15 cellular contexts compared by ENCODE assay signal in genomic region chr1:84851839-84852238, GRCh38. TPM values are rescaled to one million over a fixed set of nuclear protein-coding genes. Genes with fewer than 3 reads are reported as not detected.
A peak's percentile ranks its signal among the peaks of the same experiment; 100 is the strongest.
DNase-seq lines count a peak whose midpoint lies in the region; ATAC-seq, FAIRE-seq and TF ChIP-seq lines count a peak whose summit lies in the region.
"Had no signal": no experiment of that assay in that cellular context is flagged by ENCODE, and none has a peak within 500 bp of the region (broad histone marks: within the 10 kb centered on the region; RNA-seq: fewer than 3 reads in every experiment).

No MANE protein-coding gene starts in this region.

- CTCF ChIA-PET in AG04449 (lab: Yijun Ruan, JAX): interaction anchor here (1.4 to 2.3 kb wide), 3 partner anchors 9 to 83 kb away, joined by 3 to 6 read pairs (median 5); no protein-coding TSS in a partner anchor

- intact Hi-C loops in prostate gland (cut with DNase I) (no loop called here), testis (cut with DNase I; ENCODE audit: low total_unique reads) (no loop called here)

- peak overlapping the region; percentile 57 for H2AFZ ChIP-seq in astrocyte (ENCODE audit: low read depth, low read length)

- H3K9me3 ChIP-seq in astrocyte (ENCODE audit: insufficient read depth, low read depth, low read length) (no peaks in the 10 kb centered on the region), prostate gland (no peaks in the 10 kb centered on the region), testis (no peaks in the 10 kb centered on the region)
- H3K9me3 ChIP-seq: BLaER1 had no signal

- no peaks in the 10 kb centered on the region for H4K20me1 ChIP-seq in astrocyte (ENCODE audit: insufficient read depth, low read length)
- H4K20me1 ChIP-seq: BLaER1 had no signal

- TF ChIP-seq POLR2A in prostate gland (IDR thresholded peaks at IDR 0.05): no peak
- no peak for TF ChIP-seq POLR2A in testis (IDR thresholded peaks at IDR 0.05)

- no peak for TF ChIP-seq CTCF in AG04449 (IDR thresholded peaks at IDR 0.05; ENCODE audit: insufficient read depth, low read length, missing control alignments)
- no peak for TF ChIP-seq CTCF in astrocyte (IDR thresholded peaks at IDR 0.05; ENCODE audit: insufficient read depth, low read depth, low read length)
- TF ChIP-seq CTCF in prostate gland (IDR thresholded peaks at IDR 0.05): no peak
- no peak for TF ChIP-seq CTCF in testis (IDR thresholded peaks at IDR 0.05)

- H3K27ac ChIP-seq in astrocyte (ENCODE audit: low read depth, low read length) (peak overlapping the region; percentile 66), prostate gland (no peak overlapping the region), testis (no peak overlapping the region)
- H3K27ac ChIP-seq: BLaER1 had no signal

- H3K4me1 ChIP-seq in astrocyte (ENCODE audit: insufficient read depth, low read length): peaks cover 26% of the 10 kb centered on the region
- peaks cover 8% of the 10 kb centered on the region for H3K4me1 ChIP-seq in prostate gland (replicated peaks)
- peaks cover 15% of the 10 kb centered on the region for H3K4me1 ChIP-seq in testis

- H3K4me3 ChIP-seq in AG04449 (ENCODE audit: low read depth, low read length) (no peak overlapping the region), astrocyte (ENCODE audit: insufficient read depth, low read depth, low read length) (no peak overlapping the region), prostate gland (no peak overlapping the region), testis (no peak overlapping the region)
- H3K4me3 ChIP-seq: BLaER1 had no signal

- DNase-seq in AG04449 (ENCODE audit: low read depth, low spot score) (peak; percentile 68), HPDE6-E6E7 (ENCODE audit: extremely low spot score) (peak; percentile 70), astrocyte (ENCODE audit: low read depth) (peak; percentile 86), iris pigment epithelial cell (ENCODE audit: low read depth) (peak; percentile 89), prostate gland (ENCODE audit: low spot score) (no peak), testis (no peak)
- DNase-seq in activated T-cell treated with anti-CD3 and anti-CD28 coated beads, Interleukin-2, amount 50 U/mL, for 72 hours: no peak
- DNase-seq: activated CD4-positive, alpha-beta T cell treated with anti-CD3 and anti-CD28 coated beads, Interleukin-2, amount 50 U/mL, for 48 hours; activated naive CD4-positive, alpha-beta T cell treated with anti-CD3 and anti-CD28 coated beads, Interleukin-2, amount 50 U/mL, for 16 hours; NCI-H1092 treated with DMSO at 0.1 percent for 48 hours; T-cell had no signal

- peaks cover 12% of the 10 kb centered on the region for H3K9me3 Mint-ChIP-seq in astrocyte (ENCODE audit: unreplicated experiment)
- H3K9me3 Mint-ChIP-seq in activated T-cell treated with anti-CD3 and anti-CD28 coated beads, Interleukin-2, amount 50 U/mL, for 72 hours: no peaks in the 10 kb centered on the region
- H3K9me3 Mint-ChIP-seq: stimulated activated effector memory CD8-positive, alpha-beta T cell treated with anti-CD3 and anti-CD28 coated beads, Interleukin-12 subunit alpha, Interleukin-12 subunit beta, amount 100 ng/mL, for 72 hours; T-cell had no signal

- no peaks in the 10 kb centered on the region for H3K36me3 Mint-ChIP-seq in astrocyte (ENCODE audit: low read depth, unreplicated experiment)
- H3K36me3 Mint-ChIP-seq in activated T-cell treated with anti-CD3 and anti-CD28 coated beads, Interleukin-2, amount 50 U/mL, for 72 hours (ENCODE audit: insufficient read depth in 2 of 2): no peaks in the 10 kb centered on the region
- H3K36me3 Mint-ChIP-seq: stimulated activated effector memory CD8-positive, alpha-beta T cell treated with anti-CD3 and anti-CD28 coated beads, Interleukin-12 subunit alpha, Interleukin-12 subunit beta, amount 100 ng/mL, for 72 hours; T-cell had no signal

- H3K36me3 ChIP-seq in astrocyte (ENCODE audit: insufficient read depth, low read length): no peaks in the 10 kb centered on the region
- no peaks in the 10 kb centered on the region for H3K36me3 ChIP-seq in prostate gland
- H3K36me3 ChIP-seq in testis (ENCODE audit: low read depth, missing control alignments): no peaks in the 10 kb centered on the region
- H3K36me3 ChIP-seq: BLaER1 had no signal

- no peaks in the 10 kb centered on the region for H3K79me2 ChIP-seq in astrocyte (ENCODE audit: insufficient read depth, low read length)

- no peaks in the 10 kb centered on the region for H3K27me3 Mint-ChIP-seq in astrocyte (ENCODE audit: low read depth, unreplicated experiment)
- H3K27me3 Mint-ChIP-seq in activated T-cell treated with anti-CD3 and anti-CD28 coated beads, Interleukin-2, amount 50 U/mL, for 72 hours (ENCODE audit: low read depth): peaks cover 12% of the 10 kb centered on the region
- H3K27me3 Mint-ChIP-seq: T-cell had no signal

- H3K27me3 ChIP-seq in astrocyte (ENCODE audit: insufficient read depth, low read length): no peaks in the 10 kb centered on the region
- no peaks in the 10 kb centered on the region for H3K27me3 ChIP-seq in prostate gland (replicated peaks; ENCODE audit: insufficient read depth)
- no peaks in the 10 kb centered on the region for H3K27me3 ChIP-seq in testis
- H3K27me3 ChIP-seq: BLaER1 had no signal

- FAIRE-seq in astrocyte (lab: Jason Lieb, UNC): peak; percentile 72

- peak overlapping the region; percentile 42 for H3K9ac ChIP-seq in astrocyte (ENCODE audit: low read length)
- H3K9ac ChIP-seq: BLaER1 had no signal

- peak overlapping the region; percentile 59 for H3K4me2 ChIP-seq in astrocyte (ENCODE audit: low read length)
- H3K4me2 ChIP-seq: BLaER1 had no signal

- peak overlapping the region; percentile 98 for H3K27ac Mint-ChIP-seq in astrocyte (ENCODE audit: unreplicated experiment)
- no peak overlapping the region for H3K27ac Mint-ChIP-seq in activated T-cell treated with anti-CD3 and anti-CD28 coated beads, Interleukin-2, amount 50 U/mL, for 72 hours
- H3K27ac Mint-ChIP-seq: stimulated activated effector memory CD8-positive, alpha-beta T cell treated with anti-CD3 and anti-CD28 coated beads, Interleukin-12 subunit alpha, Interleukin-12 subunit beta, amount 100 ng/mL, for 72 hours had no signal

- H3K4me3 Mint-ChIP-seq in astrocyte (ENCODE audit: unreplicated experiment): no peak overlapping the region
- H3K4me3 Mint-ChIP-seq in activated T-cell treated with anti-CD3 and anti-CD28 coated beads, Interleukin-2, amount 50 U/mL, for 72 hours: no peak overlapping the region
- H3K4me3 Mint-ChIP-seq: stimulated activated effector memory CD8-positive, alpha-beta T cell treated with anti-CD3 and anti-CD28 coated beads, Interleukin-12 subunit alpha, Interleukin-12 subunit beta, amount 100 ng/mL, for 72 hours; T-cell had no signal

- H3K4me1 Mint-ChIP-seq in astrocyte (ENCODE audit: low read depth, unreplicated experiment): peaks cover 29% of the 10 kb centered on the region
- H3K4me1 Mint-ChIP-seq in activated T-cell treated with anti-CD3 and anti-CD28 coated beads, Interleukin-2, amount 50 U/mL, for 72 hours (ENCODE audit: low read depth): peaks cover 42% of the 10 kb centered on the region

- ATAC-seq in GM21825 (IDR thresholded peaks at IDR 0.05; ENCODE audit: unreplicated experiment): no peak
- ATAC-seq in activated T-cell treated with anti-CD3 and anti-CD28 coated beads, Interleukin-2, amount 50 U/mL, for 72 hours (replicated peaks in 1 of 2): no peak
- ATAC-seq: stimulated activated effector memory CD8-positive, alpha-beta T cell treated with anti-CD3 and anti-CD28 coated beads, Interleukin-12 subunit alpha, Interleukin-12 subunit beta, amount 100 ng/mL, for 72 hours; T-cell had no signal

- WGBS in prostate gland: 92% methylated on average over 8 of the region's 8 CpGs
- WGBS in testis, 2 donors: 80 to 91% methylated on average over 8 of the region's 8 CpGs

- POLR2A ChIA-PET in AG04449 (lab: Yijun Ruan, JAX): interaction anchor here (1.1 kb wide), 1 partner anchor 346 kb away, joined by 3 read pairs; the partner anchor contains the start of genes GNG5 and SPATA1

RNA-seq across cellular contexts. Expression of gene LPAR3, which starts 41.2 kb away (rescaled TPM):
- total RNA-seq in astrocyte (0.70 and 0.91 TPM in 2 replicates), prostate gland (100 to 1,000 TPM in 1 of 2 donors, 10 to 100 TPM in 1; 81.6 to 131 TPM), testis (10 to 100 TPM; 65.9 to 73.8 TPM)
- under 1 TPM; 0.24 to 0.65 TPM for total RNA-seq in activated T-cell treated with anti-CD3 and anti-CD28 coated beads, Interleukin-2, amount 50 U/mL, for 72 hours
- polyA plus RNA-seq in testis (ENCODE audit: insufficient read depth, low read depth, low replicate concordance): 23.3 TPM
- polyA plus RNA-seq: neural cell had no signal

Comparison
In these comparisons a context has a peak if more than half of its experiments do, and no peak if none do; other contexts are left out.
1. DNase-seq: peak in AG04449 (single experiment), HPDE6-E6E7 (single experiment), astrocyte (single experiment) and iris pigment epithelial cell (single experiment); none in prostate gland (single experiment), activated T-cell treated with anti-CD3 and anti-CD28 coated beads, Interleukin-2, amount 50 U/mL, for 72 hours (0 of 2) and testis (single experiment).
2. RNA of gene LPAR3, which starts 41.2 kb away (total RNA-seq): 81.6 to 131 TPM in prostate gland and 65.9 to 73.8 TPM in testis; 0.70 to 0.91 TPM in astrocyte and 0.24 to 0.65 TPM in activated T-cell treated with anti-CD3 and anti-CD28 coated beads, Interleukin-2, amount 50 U/mL, for 72 hours; every median in the first group is over 10 times any median in the second.